Comparison of ENCODE assay signal across 8 cellular contexts in genomic region chr1:156497743-156498446, GRCh38. TPM values are rescaled to one million over a fixed set of nuclear protein-coding genes. Genes with fewer than 3 reads are reported as not detected.
DNase-seq lines count a peak whose midpoint lies in the region; ATAC-seq and TF ChIP-seq lines count a peak whose summit lies in the region.

No MANE protein-coding gene starts in this region.

- TF ChIP-seq CTCF in 22Rv1 (IDR thresholded peaks at IDR 0.05) = no peak
- TF ChIP-seq CTCF in mammary epithelial cell (conservative IDR thresholded peaks at IDR 0.05 in 1 of 2, IDR thresholded peaks at IDR 0.05 in 1 of 2; ENCODE audit: extremely low read depth in 1 of 2, insufficient read depth in 1 of 2, low read depth in 1 of 2, low read length in 2 of 2) = no peak
- TF ChIP-seq CTCF in lower leg skin (IDR thresholded peaks at IDR 0.05) = no peak

- peak overlapping the region; percentile 93 for H3K27ac ChIP-seq in 22Rv1
- peak overlapping the region; percentile 19 for H3K27ac ChIP-seq in HUES48 (ENCODE audit: low read depth, low read length)
- H3K27ac ChIP-seq in mammary epithelial cell (ENCODE audit: insufficient read depth, low read depth, low read length) = no peak overlapping the region
- H3K27ac ChIP-seq in muscle layer of duodenum (ENCODE audit: low read length) = peak overlapping the region; percentile 13

- BruUV-seq in mammary epithelial cell (replicated peaks; lab: Mats Ljungman, UMichigan) = no TSS peak

- no peak for ATAC-seq in HG03025 (IDR thresholded peaks at IDR 0.05; ENCODE audit: low FRiP score, unreplicated experiment)

- DNase-seq in mammary epithelial cell = no peak
- DNase-seq in lower leg skin (ENCODE audit: low spot score in 2 of 2) = no peak
- DNase-seq in stimulated activated CD4-positive, alpha-beta T cell treated with anti-CD3 and anti-CD28 coated beads, Interleukin-2, amount 100 ng/mL, for 48 hours = no peak
- no peak for DNase-seq in NCI-H146 (lab: John Stamatoyannopoulos, UW)

- H3K36me3 ChIP-seq in HUES48 (ENCODE audit: control insufficient read depth, insufficient read depth, low read length) (no peaks in the 10 kb centered on the region), mammary epithelial cell (ENCODE audit: insufficient read depth, low read length) (no peaks in the 10 kb centered on the region), muscle layer of duodenum (ENCODE audit: control insufficient read depth in 1 of 2, insufficient read depth in 2 of 2, low read length in 2 of 2) (peaks cover 0 to 20% of the 10 kb centered on the region in 2 donors)

- H3K9me3 ChIP-seq in HUES48 (ENCODE audit: control insufficient read depth, insufficient read depth, low read length) (no peaks in the 10 kb centered on the region), mammary epithelial cell (replicated peaks; ENCODE audit: insufficient read depth, low read length) (no peaks in the 10 kb centered on the region), muscle layer of duodenum (ENCODE audit: control insufficient read depth in 1 of 2, low read length in 2 of 2) (no peaks in the 10 kb centered on the region)

- H3K4me1 ChIP-seq in HUES48 (ENCODE audit: control insufficient read depth, insufficient read depth, low read length) = peaks cover 40% of the 10 kb centered on the region
- peaks cover 37% of the 10 kb centered on the region for H3K4me1 ChIP-seq in mammary epithelial cell (ENCODE audit: insufficient read depth, low read length)
- peaks cover 56 to 76% of the 10 kb centered on the region in 2 donors for H3K4me1 ChIP-seq in muscle layer of duodenum (ENCODE audit: control insufficient read depth in 1 of 2, insufficient read depth in 2 of 2, low read length in 2 of 2)

- in situ Hi-C loops in mammary epithelial cell (cut with MboI; ENCODE audit: low sequenced_read_pairs in 2 of 2) = no loop called here

- CTCF ChIA-PET in mammary epithelial cell (lab: Charles Lee; ENCODE audit: low non-redundant PET) = interaction anchor here (0.6 kb wide), 1 partner anchor 82 kb away, joined by 3 read pairs; the partner anchor contains the start of gene TTC24

- H3K27me3 ChIP-seq in HUES48 (ENCODE audit: control insufficient read depth, insufficient read depth, low read length) (peaks cover 4% of the 10 kb centered on the region; the same call in 1 of the 2 replicates), mammary epithelial cell (ENCODE audit: insufficient read depth, low read length) (no peaks in the 10 kb centered on the region), muscle layer of duodenum (ENCODE audit: low read depth, low read length) (no peaks in the 10 kb centered on the region)

- peaks cover 77% of the 10 kb centered on the region for H3K79me2 ChIP-seq in mammary epithelial cell (ENCODE audit: insufficient read depth, low read length)

- H2AFZ ChIP-seq in mammary epithelial cell (ENCODE audit: low read depth, low read length) = no peak overlapping the region

- peak overlapping the region; percentile 95 for H3K4me2 ChIP-seq in mammary epithelial cell (ENCODE audit: insufficient read depth, low read depth, low read length)

- H3K4me3 ChIP-seq in HUES48 (ENCODE audit: low read depth, low read length) (peak overlapping the region; percentile 42), mammary epithelial cell (replicated peaks in 1 of 3; ENCODE audit: insufficient read depth in 1 of 3, low read depth in 2 of 3, low read length in 3 of 3) (peak overlapping the region in 1 of 3 experiments; percentile 16), muscle layer of duodenum (ENCODE audit: low read depth in 1 of 2, low read length in 2 of 2) (peak overlapping the region; percentile 71 to 87), lower leg skin (ENCODE audit: low read depth, poor library complexity, severe bottlenecking) (no peak overlapping the region)

- H3K9ac ChIP-seq in HUES48 (ENCODE audit: low read depth, low read length) = no peak overlapping the region
- H3K9ac ChIP-seq in mammary epithelial cell (ENCODE audit: insufficient read depth, low read length) = no peak overlapping the region

- intact Hi-C loops in mammary epithelial cell (cut with micrococcal nuclease) = loop anchor here (2.0 kb wide), 1 partner anchor 41 kb away; no protein-coding TSS in a partner anchor
- intact Hi-C loops in lower leg skin (cut with DNase I; ENCODE audit: low total_unique reads) = no loop called here

- WGBS in mammary epithelial cell (ENCODE audit: low coverage, missing lambda C conversion rate) = 46% methylated on average over 3 of the region's 6 CpGs
- 39 to 48% methylated on average over 6 of the region's 6 CpGs for WGBS in lower leg skin, 2 donors

- H4K20me1 ChIP-seq in mammary epithelial cell (ENCODE audit: insufficient read depth, low read length) = no peaks in the 10 kb centered on the region

- TF ChIP-seq POLR2A in lower leg skin (IDR thresholded peaks at IDR 0.05) = no peak

- dilution Hi-C loops in mammary epithelial cell (cut with HindIII; ENCODE audit: low sequenced_read_pairs) = no loop called here

RNA-seq across cellular contexts. Expression of gene MEF2D, which starts 2.7 kb away (rescaled TPM):
- total RNA-seq in mammary epithelial cell (10 to 100 TPM in 1 of 2 donors, 1 to 10 TPM in 1; 9.2 to 34.3 TPM), lower leg skin (10 to 100 TPM; 32.1 to 67.3 (median 55.6) TPM)
- 11.4 TPM for polyA plus RNA-seq in mammary epithelial cell
- polyA minus RNA-seq in mammary epithelial cell = 9.6 TPM
